15 cellular contexts compared by ENCODE assay signal in genomic region chr9:126587187-126588185, GRCh38. TPM values are rescaled to one million over a fixed set of nuclear protein-coding genes. Genes with fewer than 3 reads are reported as not detected.
DNase-seq lines count a peak whose midpoint lies in the region; ATAC-seq and TF ChIP-seq lines count a peak whose summit lies in the region.
"Had no signal": no experiment of that assay in that cellular context is flagged by ENCODE, and none has a peak within 500 bp of the region (broad histone marks: within the 10 kb centered on the region; RNA-seq: fewer than 3 reads in every experiment).

No MANE protein-coding gene starts in this region.

- H3K4me1 ChIP-seq in mucosa of descending colon (ENCODE audit: low read depth) = no peaks in the 10 kb centered on the region
- peaks cover 14% of the 10 kb centered on the region for H3K4me1 ChIP-seq in testis
- H3K4me1 ChIP-seq in tibial nerve = peaks cover 0 to 21% (median 4%) of the 10 kb centered on the region in 4 donors
- H3K4me1 ChIP-seq: uterus had no signal

- H3K27ac ChIP-seq in testis = no peak overlapping the region
- H3K27ac ChIP-seq in tibial nerve = peak overlapping the region in 1 of 4 donors; percentile 67
- H3K27ac ChIP-seq: epithelial cell of prostate, uterus had no signal

- DNase-seq in NCI-H524 (lab: John Stamatoyannopoulos, UW) (peak; percentile 27 to 63), NCI-H524 treated with DMSO at 0.1 percent for 48 hours (lab: John Stamatoyannopoulos, UW) (no peak), head of caudate nucleus (peak; percentile 61 to 94 (median 80)), mucosa of descending colon (peak in 2 of 3 donors; percentile 15 to 34), testis (peak; percentile 28), tibial nerve (ENCODE audit: low spot score in 2 of 2) (no peak)
- DNase-seq: activated naive CD4-positive, alpha-beta T cell; NCI-H1694 treated with DMSO at 0.1 percent for 48 hours; stimulated activated CD4-positive, alpha-beta T cell treated with anti-CD3 and anti-CD28 coated beads, Interleukin-4, amount 100 ng/mL, for 1 hour had no signal

- H3K4me3 ChIP-seq in mucosa of descending colon (no peak overlapping the region), testis (no peak overlapping the region), tibial nerve (no peak overlapping the region)
- H3K4me3 ChIP-seq: uterus had no signal

- ATAC-seq in mucosa of descending colon = peak; percentile 22
- ATAC-seq in HG03196 (IDR thresholded peaks at IDR 0.05; ENCODE audit: unreplicated experiment) = no peak
- ATAC-seq in GM21723 (IDR thresholded peaks at IDR 0.05; ENCODE audit: unreplicated experiment) = no peak
- ATAC-seq: activated CD4-positive, CD25-positive, alpha-beta regulatory T cell treated with anti-CD3 and anti-CD28 coated beads, Interleukin-2, amount 50 U/mL, for 24 hours had no signal

- WGBS in testis, 2 donors = 49 to 53% methylated on average over 15 to 20 of the region's 20 CpGs
- WGBS in tibial nerve, 2 donors = 36% methylated on average over 19 to 20 of the region's 20 CpGs

- TF ChIP-seq EP300 in tibial nerve (IDR thresholded peaks at IDR 0.05) = peak in 1 of 2 donors; percentile 66

- H3K27me3 ChIP-seq in testis (no peaks in the 10 kb centered on the region), tibial nerve (peaks cover 0 to 18% of the 10 kb centered on the region in 2 donors)
- H3K27me3 ChIP-seq: uterus had no signal

- TF ChIP-seq POLR2A in testis (IDR thresholded peaks at IDR 0.05) = no peak
- TF ChIP-seq POLR2A in tibial nerve (IDR thresholded peaks at IDR 0.05) = no peak

- intact Hi-C loops in head of caudate nucleus (cut with DNase I) = no loop called here
- intact Hi-C loops in mucosa of descending colon (cut with DNase I, micrococcal nuclease) = no loop called here
- intact Hi-C loops in testis (cut with DNase I; ENCODE audit: low total_unique reads) = no loop called here

- TF ChIP-seq CTCF in mucosa of descending colon (IDR thresholded peaks at IDR 0.05) (no peak), testis (IDR thresholded peaks at IDR 0.05) (no peak), tibial nerve (IDR thresholded peaks at IDR 0.05) (no peak)

- H3K36me3 ChIP-seq in mucosa of descending colon (ENCODE audit: low read depth) = no peaks in the 10 kb centered on the region
- no peaks in the 10 kb centered on the region for H3K36me3 ChIP-seq in testis (ENCODE audit: low read depth, missing control alignments)
- no peaks in the 10 kb centered on the region for H3K36me3 ChIP-seq in tibial nerve
- H3K36me3 ChIP-seq: uterus had no signal

- no peaks in the 10 kb centered on the region for H3K9me3 ChIP-seq in mucosa of descending colon
- H3K9me3 ChIP-seq in testis = no peaks in the 10 kb centered on the region
- H3K9me3 ChIP-seq in tibial nerve = no peaks in the 10 kb centered on the region
- H3K9me3 ChIP-seq: uterus had no signal

RNA-seq across cellular contexts. Expression of gene LMX1B, which starts 26.2 kb away (rescaled TPM):
- total RNA-seq in mucosa of descending colon (under 1 TPM in 2 of 3 donors, not detected in 1; 0.14 to 0.51 TPM), testis (1 to 10 TPM; 7.6 TPM), tibial nerve (1 to 10 TPM in 1 of 4 donors, under 1 TPM in 2, not detected in 1; 0.60 to 1.5 (median 0.78) TPM)
- polyA plus RNA-seq in testis (ENCODE audit: insufficient read depth, low read depth, low replicate concordance) = 2.8 TPM
- total RNA-seq: A673, uterus had no signal

Comparison
In these comparisons a context has a peak if more than half of its experiments do, and no peak if none do; other contexts are left out.
1. DNase-seq: peak in NCI-H524 (2 of 2), head of caudate nucleus (42 of 42), mucosa of descending colon (2 of 3) and testis (single experiment); none in NCI-H524 treated with DMSO at 0.1 percent for 48 hours (single experiment) and tibial nerve (0 of 2).